ENCODE assay signal across 26 cellular contexts in genomic region chr11:79705648-79706047, GRCh38.
"Had no signal": no experiment of that assay in that cellular context is flagged by ENCODE, and none has a peak within 500 bp of the region (broad histone marks: within the 10 kb centered on the region; RNA-seq: fewer than 3 reads in every experiment).

No MANE protein-coding gene starts in this region.

- H3K4me3 ChIP-seq: neural progenitor cell, ovary, psoas muscle, right lobe of liver, sigmoid colon, stomach, thoracic aorta, thyroid gland, tibial nerve, upper lobe of left lung, vagina had no signal

- FAIRE-seq: small intestine, urothelium cell line had no signal

- H3K9me3 ChIP-seq: ovary, psoas muscle, thyroid gland had no signal

- H3K4me1 ChIP-seq: neural progenitor cell, parathyroid adenoma, psoas muscle, right lobe of liver, sigmoid colon, stomach, thyroid gland, tibial nerve, upper lobe of left lung, vagina had no signal

- H3K36me3 ChIP-seq: neural progenitor cell, ovary, right lobe of liver, sigmoid colon, stomach, thoracic aorta, thyroid gland, tibial nerve, upper lobe of left lung, vagina had no signal

- DNase-seq: natural killer cell; occipital lobe; ovary; posterior cingulate gyrus; psoas muscle; right cardiac atrium; right lobe of liver; sigmoid colon; small intestine; stimulated activated CD4-positive, alpha-beta T cell treated with anti-CD3 and anti-CD28 coated beads, Interleukin-15, amount 100 ng/mL, for 24 hours; stimulated activated CD4-positive, alpha-beta T cell treated with anti-CD3 and anti-CD28 coated beads, Interleukin-2, amount 100 ng/mL, for 24 hours; stimulated activated CD4-positive, alpha-beta T cell treated with anti-CD3 and anti-CD28 coated beads, Interleukin-2, amount 100 ng/mL, for 48 hours; stimulated activated CD4-positive, alpha-beta T cell treated with anti-CD3 and anti-CD28 coated beads, Interleukin-4, amount 100 ng/mL, for 24 hours; stimulated activated naive B cell treated with anti-CD40 and anti-IgM and Interleukin-4, amounts not matched to agents 10 μg/mL and 1 μg/mL and 100 μg/mL, for 72 hours; stimulated activated naive CD4-positive, alpha-beta T cell treated with Interleukin-2 at 50 U/mL for 16 hours; stomach; thyroid gland; trophoblast cell; upper lobe of left lung had no signal

- H3K27ac ChIP-seq: neural progenitor cell, ovary, parathyroid adenoma, psoas muscle, right lobe of liver, sigmoid colon, stomach, thoracic aorta, thyroid gland, tibial nerve, upper lobe of left lung, vagina had no signal

- ATAC-seq: natural killer cell; psoas muscle; right cardiac atrium; right lobe of liver; stimulated activated effector memory CD8-positive, alpha-beta T cell treated with anti-CD3 and anti-CD28 coated beads, Interleukin-12 subunit alpha, Interleukin-12 subunit beta, amount 100 ng/mL, for 72 hours; stimulated activated naive B cell treated with anti-CD40 and anti-IgM and Interleukin-4, amounts not matched to agents 10 μg/mL and 1 μg/mL and 100 μg/mL, for 72 hours had no signal

- H3K9ac ChIP-seq: neural progenitor cell, parathyroid adenoma had no signal
